In genomic region chr7:44587843-44588711, GRCh38 we compare ENCODE assay signal across 2 cellular contexts.
TF ChIP-seq lines count a peak whose summit lies in the region.

No MANE protein-coding gene starts in this region.

TF ChIP-seq in GM23338, 12 proteins besides CTCF, POLR2A, EP300 and RAD21 (continued from another document):
- TF ChIP-seq STAT1 (IDR thresholded peaks at IDR 0.05; ENCODE audit: unreplicated experiment): no peak
- no peak for TF ChIP-seq ETS1 (IDR thresholded peaks at IDR 0.05)
- no peak for TF ChIP-seq EZH2phosphoT487 (IDR thresholded peaks at IDR 0.05; ENCODE audit: unreplicated experiment)
- no peak for TF ChIP-seq CREB1 (CRISPR knock-in tag; IDR thresholded peaks at IDR 0.05; ENCODE audit: low read depth)
- TF ChIP-seq, protein P1, sequence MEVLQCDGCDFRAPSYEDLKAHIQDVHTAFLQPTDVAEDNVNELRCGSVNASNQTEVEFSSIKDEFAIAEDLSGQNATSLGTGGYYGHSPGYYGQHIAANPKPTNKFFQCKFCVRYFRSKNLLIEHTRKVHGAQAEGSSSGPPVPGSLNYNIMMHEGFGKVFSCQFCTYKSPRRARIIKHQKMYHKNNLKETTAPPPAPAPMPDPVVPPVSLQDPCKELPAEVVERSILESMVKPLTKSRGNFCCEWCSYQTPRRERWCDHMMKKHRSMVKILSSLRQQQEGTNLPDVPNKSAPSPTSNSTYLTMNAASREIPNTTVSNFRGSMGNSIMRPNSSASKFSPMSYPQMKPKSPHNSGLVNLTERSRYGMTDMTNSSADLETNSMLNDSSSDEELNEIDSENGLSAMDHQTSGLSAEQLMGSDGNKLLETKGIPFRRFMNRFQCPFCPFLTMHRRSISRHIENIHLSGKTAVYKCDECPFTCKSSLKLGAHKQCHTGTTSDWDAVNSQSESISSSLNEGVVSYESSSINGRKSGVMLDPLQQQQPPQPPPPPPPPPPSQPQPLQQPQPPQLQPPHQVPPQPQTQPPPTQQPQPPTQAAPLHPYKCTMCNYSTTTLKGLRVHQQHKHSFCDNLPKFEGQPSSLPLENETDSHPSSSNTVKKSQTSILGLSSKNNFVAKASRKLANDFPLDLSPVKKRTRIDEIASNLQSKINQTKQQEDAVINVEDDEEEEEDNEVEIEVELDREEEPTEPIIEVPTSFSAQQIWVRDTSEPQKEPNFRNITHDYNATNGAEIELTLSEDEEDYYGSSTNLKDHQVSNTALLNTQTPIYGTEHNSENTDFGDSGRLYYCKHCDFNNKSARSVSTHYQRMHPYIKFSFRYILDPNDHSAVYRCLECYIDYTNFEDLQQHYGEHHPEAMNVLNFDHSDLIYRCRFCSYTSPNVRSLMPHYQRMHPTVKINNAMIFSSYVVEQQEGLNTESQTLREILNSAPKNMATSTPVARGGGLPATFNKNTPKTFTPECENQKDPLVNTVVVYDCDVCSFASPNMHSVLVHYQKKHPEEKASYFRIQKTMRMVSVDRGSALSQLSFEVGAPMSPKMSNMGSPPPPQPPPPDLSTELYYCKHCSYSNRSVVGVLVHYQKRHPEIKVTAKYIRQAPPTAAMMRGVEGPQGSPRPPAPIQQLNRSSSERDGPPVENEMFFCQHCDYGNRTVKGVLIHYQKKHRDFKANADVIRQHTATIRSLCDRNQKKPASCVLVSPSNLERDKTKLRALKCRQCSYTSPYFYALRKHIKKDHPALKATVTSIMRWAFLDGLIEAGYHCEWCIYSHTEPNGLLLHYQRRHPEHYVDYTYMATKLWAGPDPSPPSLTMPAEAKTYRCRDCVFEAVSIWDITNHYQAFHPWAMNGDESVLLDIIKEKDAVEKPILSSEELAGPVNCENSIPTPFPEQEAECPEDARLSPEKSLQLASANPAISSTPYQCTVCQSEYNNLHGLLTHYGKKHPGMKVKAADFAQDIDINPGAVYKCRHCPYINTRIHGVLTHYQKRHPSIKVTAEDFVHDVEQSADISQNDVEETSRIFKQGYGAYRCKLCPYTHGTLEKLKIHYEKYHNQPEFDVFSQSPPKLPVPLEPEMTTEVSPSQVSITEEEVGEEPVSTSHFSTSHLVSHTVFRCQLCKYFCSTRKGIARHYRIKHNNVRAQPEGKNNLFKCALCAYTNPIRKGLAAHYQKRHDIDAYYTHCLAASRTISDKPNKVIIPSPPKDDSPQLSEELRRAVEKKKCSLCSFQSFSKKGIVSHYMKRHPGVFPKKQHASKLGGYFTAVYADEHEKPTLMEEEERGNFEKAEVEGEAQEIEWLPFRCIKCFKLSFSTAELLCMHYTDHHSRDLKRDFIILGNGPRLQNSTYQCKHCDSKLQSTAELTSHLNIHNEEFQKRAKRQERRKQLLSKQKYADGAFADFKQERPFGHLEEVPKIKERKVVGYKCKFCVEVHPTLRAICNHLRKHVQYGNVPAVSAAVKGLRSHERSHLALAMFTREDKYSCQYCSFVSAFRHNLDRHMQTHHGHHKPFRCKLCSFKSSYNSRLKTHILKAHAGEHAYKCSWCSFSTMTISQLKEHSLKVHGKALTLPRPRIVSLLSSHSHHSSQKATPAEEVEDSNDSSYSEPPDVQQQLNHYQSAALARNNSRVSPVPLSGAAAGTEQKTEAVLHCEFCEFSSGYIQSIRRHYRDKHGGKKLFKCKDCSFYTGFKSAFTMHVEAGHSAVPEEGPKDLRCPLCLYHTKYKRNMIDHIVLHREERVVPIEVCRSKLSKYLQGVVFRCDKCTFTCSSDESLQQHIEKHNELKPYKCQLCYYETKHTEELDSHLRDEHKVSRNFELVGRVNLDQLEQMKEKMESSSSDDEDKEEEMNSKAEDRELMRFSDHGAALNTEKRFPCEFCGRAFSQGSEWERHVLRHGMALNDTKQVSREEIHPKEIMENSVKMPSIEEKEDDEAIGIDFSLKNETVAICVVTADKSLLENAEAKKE (CRISPR knock-in tag; IDR thresholded peaks at IDR 0.05): no peak
- TF ChIP-seq ZNF331 (CRISPR knock-in tag; IDR thresholded peaks at IDR 0.05; ENCODE audit: low read depth): no peak
- no peak for TF ChIP-seq EZH2 (IDR thresholded peaks at IDR 0.05; ENCODE audit: low read depth, unreplicated experiment)
- no peak for TF ChIP-seq REST (IDR thresholded peaks at IDR 0.05; ENCODE audit: unreplicated experiment)
- no peak for TF ChIP-seq JUNB (IDR thresholded peaks at IDR 0.05; ENCODE audit: unreplicated experiment)
- TF ChIP-seq ZNF114 (CRISPR knock-in tag; IDR thresholded peaks at IDR 0.05): no peak

TF ChIP-seq in neural cell, 6 proteins besides CTCF, POLR2A, EP300 and RAD21 (continued from another document):
- TF ChIP-seq SMC3 (conservative IDR thresholded peaks at IDR 0.05; ENCODE audit: poor library complexity) (peak; percentile 72), REST (IDR thresholded peaks at IDR 0.05; ENCODE audit: borderline replicate concordance) (no peak)
